2 cellular contexts compared by ENCODE assay signal in genomic region chr5:157612581-157612980, GRCh38.
TF ChIP-seq lines count a peak whose summit lies in the region.

No MANE protein-coding gene starts in this region.

TF ChIP-seq in HEK293, 187 proteins besides CTCF, POLR2A, EP300 and RAD21:
- TF ChIP-seq ZBTB20 (tag by site-specific recombination; IDR thresholded peaks at IDR 0.05) = peak; percentile 4; the same call in 1 of the 2 replicates
- no peak for TF ChIP-seq ZNF555 (tag by site-specific recombination; conservative IDR thresholded peaks at IDR 0.05)

TF ChIP-seq in GM12878, 131 proteins besides CTCF, POLR2A, EP300 and RAD21:
- no peak for TF ChIP-seq TCF3 (IDR thresholded peaks at IDR 0.05; ENCODE audit: borderline replicate concordance, insufficient read depth, low read depth, low read length)
- no peak for TF ChIP-seq ZNF207 (IDR thresholded peaks at IDR 0.05; ENCODE audit: borderline replicate concordance)
- no peak for TF ChIP-seq IRF5 (IDR thresholded peaks at IDR 0.05; ENCODE audit: borderline replicate concordance)
- no peak for TF ChIP-seq STAT3 (IDR thresholded peaks at IDR 0.05; ENCODE audit: low read depth, low read length)
- no peak for TF ChIP-seq PKNOX1 (IDR thresholded peaks at IDR 0.05)
- no peak for TF ChIP-seq TARDBP (IDR thresholded peaks at IDR 0.05; ENCODE audit: borderline replicate concordance)
- TF ChIP-seq IKZF1 (conservative IDR thresholded peaks at IDR 0.05) = no peak
- no peak for TF ChIP-seq CHD4 (IDR thresholded peaks at IDR 0.05)
- TF ChIP-seq NKRF (conservative IDR thresholded peaks at IDR 0.05) = no peak
- no peak for TF ChIP-seq ZZZ3 (IDR thresholded peaks at IDR 0.05; ENCODE audit: control insufficient read depth, insufficient read length, low read depth)
- TF ChIP-seq ESRRA (IDR thresholded peaks at IDR 0.05; ENCODE audit: low read length) = no peak
- TF ChIP-seq RUNX3 (IDR thresholded peaks at IDR 0.05; ENCODE audit: low read length) = no peak
- TF ChIP-seq NFXL1 (IDR thresholded peaks at IDR 0.05; ENCODE audit: borderline replicate concordance) = no peak
- TF ChIP-seq RAD51 (IDR thresholded peaks at IDR 0.05) = no peak
- TF ChIP-seq ASH2L (IDR thresholded peaks at IDR 0.05; ENCODE audit: borderline replicate concordance, low read depth) = no peak
- no peak for TF ChIP-seq NRF1 (conservative IDR thresholded peaks at IDR 0.05; ENCODE audit: low read depth, low read length)
- no peak for TF ChIP-seq ZNF217 (IDR thresholded peaks at IDR 0.05)
- TF ChIP-seq BCLAF1 (IDR thresholded peaks at IDR 0.05) = no peak
- TF ChIP-seq DPF2 (IDR thresholded peaks at IDR 0.05) = no peak
- no peak for TF ChIP-seq BMI1 (IDR thresholded peaks at IDR 0.05; ENCODE audit: borderline replicate concordance)
